17 cellular contexts compared by ENCODE assay signal in genomic region chr12:70796989-70797388, GRCh38.
A peak's percentile ranks its signal among the peaks of the same experiment; 100 is the strongest.
DNase-seq lines count a peak whose midpoint lies in the region; ATAC-seq and TF ChIP-seq lines count a peak whose summit lies in the region.
"Had no signal": no experiment of that assay in that cellular context is flagged by ENCODE, and none has a peak within 500 bp of the region (broad histone marks: within the 10 kb centered on the region; RNA-seq: fewer than 3 reads in every experiment).

No MANE protein-coding gene starts in this region.

- no peaks in the 10 kb centered on the region for H3K27me3 ChIP-seq in adipocyte (replicated peaks; ENCODE audit: control insufficient read depth, insufficient read depth, low read length)
- H3K27me3 ChIP-seq: BLaER1 had no signal

- H3K9ac ChIP-seq in adipocyte (ENCODE audit: low read length), result no peak overlapping the region
- H3K9ac ChIP-seq: BLaER1 had no signal

- ATAC-seq in GM21526 (IDR thresholded peaks at IDR 0.05; ENCODE audit: low FRiP score, unreplicated experiment), result no peak
- ATAC-seq: A549; CD8-positive, alpha-beta T cell; K562 had no signal

- no peaks in the 10 kb centered on the region for H3K9me3 ChIP-seq in adipocyte (ENCODE audit: control insufficient read depth, low read length)
- H3K9me3 ChIP-seq: A549 had no signal

- H3K4me3 ChIP-seq in LNCaP clone FGC (ENCODE audit: low read depth, low read length) (no peak overlapping the region), adipocyte (ENCODE audit: low read length) (no peak overlapping the region)
- H3K4me3 ChIP-seq: A549, BLaER1, K562 had no signal

- H3K36me3 ChIP-seq in adipocyte (ENCODE audit: control insufficient read depth, insufficient read depth, low read length, severe bottlenecking), result no peaks in the 10 kb centered on the region
- H3K36me3 ChIP-seq: BLaER1 had no signal

- H3K4me1 ChIP-seq in adipocyte (ENCODE audit: control insufficient read depth, insufficient read depth, low read length), result no peaks in the 10 kb centered on the region
- H3K4me1 ChIP-seq: A549 had no signal

- peak; percentile 17 for DNase-seq in COLO829 (ENCODE audit: low spot score)
- peak; percentile 82 for DNase-seq in LNCaP clone FGC (ENCODE audit: low read depth)
- DNase-seq in adipocyte (ENCODE audit: low read depth), result peak; percentile 3
- no peak for DNase-seq in activated CD8-positive, alpha-beta memory T cell treated with anti-CD3 and anti-CD28 coated beads for 24 hours
- DNase-seq in NCI-H1436 treated with DMSO at 0.1 percent for 48 hours (lab: John Stamatoyannopoulos, UW), result no peak
- DNase-seq in NCI-H2029 treated with DMSO at 0.1 percent for 48 hours (lab: John Stamatoyannopoulos, UW), result no peak
- DNase-seq: CD8-positive, alpha-beta T cell; COR-L47; DMS 273 treated with DMSO at 0.1 percent for 48 hours; DMS79; GDM1; H9; IMR-90 had no signal

- no peak for TF ChIP-seq CTCF in LNCaP clone FGC (IDR thresholded peaks at IDR 0.05; ENCODE audit: control insufficient read depth, extremely low read depth, insufficient read depth)

Comparison
In these comparisons a context has a peak if more than half of its experiments do, and no peak if none do; other contexts are left out.
1. DNase-seq: peak in COLO829 (single experiment), LNCaP clone FGC (single experiment) and adipocyte (single experiment); none in activated CD8-positive, alpha-beta memory T cell treated with anti-CD3 and anti-CD28 coated beads for 24 hours (single experiment), NCI-H1436 treated with DMSO at 0.1 percent for 48 hours (single experiment) and NCI-H2029 treated with DMSO at 0.1 percent for 48 hours (single experiment).